8 cellular contexts compared by ENCODE assay signal in genomic region chr6:136289327-136289578, GRCh38. TPM values are rescaled to one million over a fixed set of nuclear protein-coding genes. Genes with fewer than 3 reads are reported as not detected.
A peak's percentile ranks its signal among the peaks of the same experiment; 100 is the strongest.
DNase-seq lines count a peak whose midpoint lies in the region; ATAC-seq and TF ChIP-seq lines count a peak whose summit lies in the region.

No MANE protein-coding gene starts in this region.

- intact Hi-C loops in activated T-helper 2 cell treated with anti-CD3 and anti-CD28 coated beads, Interferon-gamma antibody, Interleukin-2, Interleukin-4, amounts not matched to agents 10 μg/mL and 5 μg/mL and 100 μg/mL, durations not matched to agents 14 hours and 24 hours and 36 hours (cut with micrococcal nuclease) = loop anchor here (1.0 to 10.0 kb wide), 3 partner anchors 39 to 1104 kb away; partner anchors contain the start of genes MTFR2 and MYB
- intact Hi-C loops in natural killer cell (cut with micrococcal nuclease) = loop anchor here (1.0 to 10.0 kb wide), 3 partner anchors 28 to 1426 kb away; no protein-coding TSS in a partner anchor

- peak; percentile 41 for DNase-seq in DMS 273 treated with DMSO at 0.1 percent for 48 hours (lab: John Stamatoyannopoulos, UW)
- DNase-seq in Kasumi-1 (lab: John Stamatoyannopoulos, UW) = peak; percentile 86 to 92
- DNase-seq in RKO (ENCODE audit: low spot score) = peak; percentile 90
- peak; percentile 93 for DNase-seq in activated T-helper 2 cell treated with anti-CD3 and anti-CD28 coated beads, Interferon-gamma antibody, Interleukin-2, Interleukin-4, amounts not matched to agents 10 μg/mL and 5 μg/mL and 100 μg/mL, durations not matched to agents 14 hours and 24 hours and 36 hours (ENCODE audit: low spot score)
- peak; percentile 87 for DNase-seq in fibroblast of peridontal ligament (ENCODE audit: extremely low read depth)
- peak; percentile 94 for DNase-seq in natural killer cell
- DNase-seq in stimulated activated naive B cell treated with anti-CD40 and anti-IgM and Interleukin-4, amounts not matched to agents 10 μg/mL and 1 μg/mL and 100 μg/mL, for 72 hours = peak; percentile 91

- H3K27ac Mint-ChIP-seq in activated T-helper 2 cell treated with anti-CD3 and anti-CD28 coated beads, Interferon-gamma antibody, Interleukin-2, Interleukin-4, amounts not matched to agents 10 μg/mL and 5 μg/mL and 100 μg/mL, durations not matched to agents 14 hours and 24 hours and 36 hours = peak overlapping the region; percentile 100
- peak overlapping the region; percentile 95 to 99 for H3K27ac Mint-ChIP-seq in natural killer cell
- H3K27ac Mint-ChIP-seq in stimulated activated naive B cell treated with anti-CD40 and anti-IgM and Interleukin-4, amounts not matched to agents 10 μg/mL and 1 μg/mL and 100 μg/mL, for 72 hours = peak overlapping the region; percentile 100

- no peak for TF ChIP-seq CTCF in natural killer cell (IDR thresholded peaks at IDR 0.05)

- H3K36me3 Mint-ChIP-seq in activated T-helper 2 cell treated with anti-CD3 and anti-CD28 coated beads, Interferon-gamma antibody, Interleukin-2, Interleukin-4, amounts not matched to agents 10 μg/mL and 5 μg/mL and 100 μg/mL, durations not matched to agents 14 hours and 24 hours and 36 hours (ENCODE audit: low read depth) = peaks cover 41% of the 10 kb centered on the region
- H3K36me3 Mint-ChIP-seq in natural killer cell = peaks cover 14% of the 10 kb centered on the region
- H3K36me3 Mint-ChIP-seq in stimulated activated naive B cell treated with anti-CD40 and anti-IgM and Interleukin-4, amounts not matched to agents 10 μg/mL and 1 μg/mL and 100 μg/mL, for 72 hours = peaks cover 25 to 37% of the 10 kb centered on the region in 2 donors

- H3K27me3 Mint-ChIP-seq in activated T-helper 2 cell treated with anti-CD3 and anti-CD28 coated beads, Interferon-gamma antibody, Interleukin-2, Interleukin-4, amounts not matched to agents 10 μg/mL and 5 μg/mL and 100 μg/mL, durations not matched to agents 14 hours and 24 hours and 36 hours (ENCODE audit: low read depth) = no peaks in the 10 kb centered on the region
- H3K27me3 Mint-ChIP-seq in natural killer cell (ENCODE audit: low read depth in 2 of 2) = no peaks in the 10 kb centered on the region
- H3K27me3 Mint-ChIP-seq in stimulated activated naive B cell treated with anti-CD40 and anti-IgM and Interleukin-4, amounts not matched to agents 10 μg/mL and 1 μg/mL and 100 μg/mL, for 72 hours = no peaks in the 10 kb centered on the region

- H3K4me1 Mint-ChIP-seq in activated T-helper 2 cell treated with anti-CD3 and anti-CD28 coated beads, Interferon-gamma antibody, Interleukin-2, Interleukin-4, amounts not matched to agents 10 μg/mL and 5 μg/mL and 100 μg/mL, durations not matched to agents 14 hours and 24 hours and 36 hours (ENCODE audit: low read depth) = peaks cover 38% of the 10 kb centered on the region
- peaks cover 58 to 68% of the 10 kb centered on the region in 2 donors for H3K4me1 Mint-ChIP-seq in natural killer cell
- H3K4me1 Mint-ChIP-seq in stimulated activated naive B cell treated with anti-CD40 and anti-IgM and Interleukin-4, amounts not matched to agents 10 μg/mL and 1 μg/mL and 100 μg/mL, for 72 hours = peaks cover 27 to 38% of the 10 kb centered on the region in 2 donors

- H3K9me3 Mint-ChIP-seq in activated T-helper 2 cell treated with anti-CD3 and anti-CD28 coated beads, Interferon-gamma antibody, Interleukin-2, Interleukin-4, amounts not matched to agents 10 μg/mL and 5 μg/mL and 100 μg/mL, durations not matched to agents 14 hours and 24 hours and 36 hours = no peaks in the 10 kb centered on the region
- no peaks in the 10 kb centered on the region for H3K9me3 Mint-ChIP-seq in natural killer cell
- H3K9me3 Mint-ChIP-seq in stimulated activated naive B cell treated with anti-CD40 and anti-IgM and Interleukin-4, amounts not matched to agents 10 μg/mL and 1 μg/mL and 100 μg/mL, for 72 hours = no peaks in the 10 kb centered on the region

- peak; percentile 33 for ATAC-seq in GM21786 (IDR thresholded peaks at IDR 0.05; ENCODE audit: unreplicated experiment)
- peak; percentile 44 to 73 (median 51) for ATAC-seq in natural killer cell
- peak; percentile 61 to 73 for ATAC-seq in stimulated activated naive B cell treated with anti-CD40 and anti-IgM and Interleukin-4, amounts not matched to agents 10 μg/mL and 1 μg/mL and 100 μg/mL, for 72 hours (replicated peaks)

- peak overlapping the region; percentile 100 for H3K4me3 Mint-ChIP-seq in activated T-helper 2 cell treated with anti-CD3 and anti-CD28 coated beads, Interferon-gamma antibody, Interleukin-2, Interleukin-4, amounts not matched to agents 10 μg/mL and 5 μg/mL and 100 μg/mL, durations not matched to agents 14 hours and 24 hours and 36 hours (ENCODE audit: low read depth)
- peak overlapping the region; percentile 98 for H3K4me3 Mint-ChIP-seq in natural killer cell
- H3K4me3 Mint-ChIP-seq in stimulated activated naive B cell treated with anti-CD40 and anti-IgM and Interleukin-4, amounts not matched to agents 10 μg/mL and 1 μg/mL and 100 μg/mL, for 72 hours = peak overlapping the region; percentile 96 to 99

RNA-seq across cellular contexts. Expression of gene BCLAF1, which starts 0.4 kb away (rescaled TPM):
- 228 and 242 TPM in 2 replicates for total RNA-seq in activated T-helper 2 cell treated with anti-CD3 and anti-CD28 coated beads, Interferon-gamma antibody, Interleukin-2, Interleukin-4, amounts not matched to agents 10 μg/mL and 5 μg/mL and 100 μg/mL, durations not matched to agents 14 hours and 24 hours and 36 hours
- total RNA-seq in natural killer cell = 100 to 1,000 TPM; 391 to 582 (median 465) TPM

RNA-seq across cellular contexts. Expression of gene MTFR2, which starts 39.1 kb away (rescaled TPM):
- 18.4 and 20.8 TPM in 2 replicates for total RNA-seq in activated T-helper 2 cell treated with anti-CD3 and anti-CD28 coated beads, Interferon-gamma antibody, Interleukin-2, Interleukin-4, amounts not matched to agents 10 μg/mL and 5 μg/mL and 100 μg/mL, durations not matched to agents 14 hours and 24 hours and 36 hours
- total RNA-seq in natural killer cell = 1 to 10 TPM; 1.7 to 2.1 (median 2.0) TPM

Comparison
In these comparisons a context has a peak if more than half of its experiments do, and no peak if none do; other contexts are left out.
1. Peak in every context shown above with its lines: DNase-seq and ATAC-seq.
2. DNase-seq: peak in every context shown above with its lines; median percentile 94 in natural killer cell; 93 in activated T-helper 2 cell treated with anti-CD3 and anti-CD28 coated beads, Interferon-gamma antibody, Interleukin-2, Interleukin-4, amounts not matched to agents 10 μg/mL and 5 μg/mL and 100 μg/mL, durations not matched to agents 14 hours and 24 hours and 36 hours; 91 in stimulated activated naive B cell treated with anti-CD40 and anti-IgM and Interleukin-4, amounts not matched to agents 10 μg/mL and 1 μg/mL and 100 μg/mL, for 72 hours; 90 in RKO; 89 in Kasumi-1; 87 in fibroblast of peridontal ligament; 41 in DMS 273 treated with DMSO at 0.1 percent for 48 hours.